8 cellular contexts compared by ENCODE assay signal in the genomic region with DNA sequence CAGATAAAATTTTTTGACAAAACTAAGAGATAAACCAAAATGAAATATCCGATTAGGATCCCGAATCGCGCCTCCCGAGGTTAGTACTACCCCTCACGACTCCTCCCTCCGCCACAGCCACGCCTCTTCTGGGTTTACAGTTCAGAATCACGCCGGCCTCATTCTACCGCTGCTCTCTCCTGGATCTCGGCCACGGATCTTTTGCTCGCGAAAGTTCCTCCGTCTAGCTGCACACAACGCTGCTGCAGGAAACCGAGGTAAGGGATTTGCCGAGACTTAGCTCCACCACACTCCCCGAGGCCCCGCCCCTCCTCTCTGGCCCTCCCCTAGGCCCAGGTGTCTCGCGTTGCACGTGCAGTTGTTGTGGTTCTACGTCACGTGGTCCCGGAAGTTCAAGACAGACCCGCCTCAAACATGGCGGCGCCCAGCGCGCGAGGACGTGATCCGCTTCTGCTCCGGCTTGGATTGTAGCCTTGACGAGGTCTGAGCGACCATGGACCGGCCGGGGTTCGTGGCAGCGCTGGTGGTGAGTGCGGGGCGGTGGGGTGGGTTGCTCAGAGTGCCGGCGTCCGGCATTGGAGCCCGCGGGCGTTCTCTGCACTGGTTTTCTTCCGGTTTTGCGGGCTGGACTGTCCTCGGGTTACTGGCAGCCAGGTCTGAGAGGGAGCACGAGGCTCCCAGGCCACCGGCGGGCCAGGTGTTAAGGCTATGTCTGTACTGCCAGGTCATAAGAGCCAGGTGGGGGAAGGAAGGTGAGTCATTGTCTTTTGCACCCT. TPM values are rescaled to one million over a fixed set of nuclear protein-coding genes. Genes with fewer than 3 reads are reported as not detected.
DNase-seq lines count a peak whose midpoint lies in the region; ATAC-seq and TF ChIP-seq lines count a peak whose summit lies in the region.

A gene with protein sequence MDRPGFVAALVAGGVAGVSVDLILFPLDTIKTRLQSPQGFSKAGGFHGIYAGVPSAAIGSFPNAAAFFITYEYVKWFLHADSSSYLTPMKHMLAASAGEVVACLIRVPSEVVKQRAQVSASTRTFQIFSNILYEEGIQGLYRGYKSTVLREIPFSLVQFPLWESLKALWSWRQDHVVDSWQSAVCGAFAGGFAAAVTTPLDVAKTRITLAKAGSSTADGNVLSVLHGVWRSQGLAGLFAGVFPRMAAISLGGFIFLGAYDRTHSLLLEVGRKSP (plus strand): TSS at position 400 of the 776 bp plus-strand sequence. CDS start 94 bp downstream, at position 494.

- DNase-seq in DMS 273 treated with DMSO at 0.1 percent for 48 hours (lab: John Stamatoyannopoulos, UW) = peak; percentile 91
- peak; percentile 77 for DNase-seq in OCI-M2 (lab: John Stamatoyannopoulos, UW; ENCODE audit: unreplicated experiment)
- peak; percentile 97 for DNase-seq in activated T-cell treated with anti-CD3 and anti-CD28 coated beads for 4 hours
- peak; percentile 99 for DNase-seq in epithelial cell of esophagus (ENCODE audit: low read depth)
- DNase-seq in mucosa of descending colon = peak; percentile 97 to 98 (median 97)
- DNase-seq in stimulated activated CD8-positive, alpha-beta memory T cell treated with anti-CD3 and anti-CD28 coated beads, Interleukin-4, amount 100 ng/mL, for 24 hours (ENCODE audit: low read depth) = peak; percentile 91

- intact Hi-C loops in mucosa of descending colon (cut with DNase I, micrococcal nuclease) = no loop called here

- no peaks in the 10 kb centered on the region for H3K27me3 Mint-ChIP-seq in IgD-negative memory B cell

- peak within 1 kb of the TSS; percentile 66 to 99 (median 98) for H3K27ac Mint-ChIP-seq in IgD-negative memory B cell

- H3K36me3 ChIP-seq in mucosa of descending colon (ENCODE audit: low read depth) = no peaks in the 10 kb centered on the region

- H3K36me3 Mint-ChIP-seq in IgD-negative memory B cell = peaks cover 11% of the 10 kb centered on the region

- no peaks in the 10 kb centered on the region for H3K9me3 ChIP-seq in mucosa of descending colon

- H3K4me3 ChIP-seq in epithelial cell of esophagus (ENCODE audit: low read length) = peak within 1 kb of the TSS; percentile 64
- H3K4me3 ChIP-seq in mucosa of descending colon = peak within 1 kb of the TSS; percentile 54

- peak; percentile 99 for ATAC-seq in GM21529 (IDR thresholded peaks at IDR 0.05; ENCODE audit: unreplicated experiment)
- peak; percentile 99 for ATAC-seq in mucosa of descending colon

- peaks cover 22 to 30% (median 24%) of the 10 kb centered on the region in 3 donors for H3K4me1 Mint-ChIP-seq in IgD-negative memory B cell

- TF ChIP-seq CTCF in epithelial cell of esophagus (IDR thresholded peaks at IDR 0.05; ENCODE audit: insufficient read depth, low read depth, low read length, missing control alignments) = no peak
- TF ChIP-seq CTCF in mucosa of descending colon (IDR thresholded peaks at IDR 0.05) = no peak

- peaks cover 11% of the 10 kb centered on the region for H3K4me1 ChIP-seq in mucosa of descending colon (ENCODE audit: low read depth)

- H3K9me3 Mint-ChIP-seq in IgD-negative memory B cell = no peaks in the 10 kb centered on the region

- H3K4me3 Mint-ChIP-seq in IgD-negative memory B cell = peak within 1 kb of the TSS; percentile 94 to 100 (median 98)

RNA-seq across cellular contexts. Expression of the gene that starts here (rescaled TPM):
- 42.7 TPM for polyA plus RNA-seq in IgD-negative memory B cell
- 10 to 100 TPM; 15.9 to 25.8 (median 20.2) TPM for total RNA-seq in mucosa of descending colon

Comparison
In these comparisons a context has a peak if more than half of its experiments do, and no peak if none do; other contexts are left out.
1. Peak in every context shown above with its lines: DNase-seq, ATAC-seq and H3K4me3 ChIP-seq.